In the genomic region with DNA sequence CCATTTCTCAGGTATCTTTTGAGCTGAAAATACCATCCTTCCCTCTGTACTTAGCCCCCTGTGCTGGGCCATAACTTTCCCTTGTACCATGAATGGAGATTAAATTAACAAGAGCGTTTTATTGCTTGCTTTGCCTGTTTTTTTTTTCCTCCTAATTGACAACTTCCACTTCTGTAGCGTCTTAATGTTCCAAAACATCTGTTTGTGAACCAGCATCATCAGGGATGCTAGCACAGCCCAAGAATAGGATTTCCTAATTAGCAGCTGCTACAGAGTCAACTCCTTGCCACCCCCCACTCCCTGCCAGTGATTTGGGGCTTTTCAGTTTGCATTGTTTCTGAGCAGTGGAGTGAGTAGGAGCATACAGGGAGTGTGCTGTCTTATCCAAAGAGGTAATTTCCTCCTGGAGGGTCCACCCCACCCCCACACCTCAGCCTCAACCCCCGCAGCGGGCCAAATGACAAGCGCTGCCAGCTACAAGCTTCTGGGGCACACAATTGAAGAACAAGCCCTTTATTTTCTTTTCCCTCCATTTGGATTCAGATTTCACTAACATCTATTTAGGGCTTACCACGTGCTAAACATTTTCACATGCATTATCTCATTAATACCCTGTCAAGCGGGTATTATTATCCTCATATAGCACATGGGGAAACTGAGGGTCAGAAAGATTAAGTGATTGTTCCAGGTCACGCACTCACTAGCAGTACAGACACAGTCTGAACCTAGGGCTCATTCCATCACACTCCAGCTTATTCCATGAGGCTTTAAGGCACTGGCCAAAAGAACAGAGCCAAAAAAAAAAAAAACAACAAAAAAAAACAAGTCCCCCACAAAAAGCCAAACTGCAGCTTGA, we compare ENCODE assay signal across 12 cellular contexts. TPM values are rescaled to one million over a fixed set of nuclear protein-coding genes. Genes with fewer than 3 reads are reported as not detected.
DNase-seq lines count a peak whose midpoint lies in the region; ATAC-seq and TF ChIP-seq lines count a peak whose summit lies in the region.
"Had no signal": no experiment of that assay in that cellular context is flagged by ENCODE, and none has a peak within 500 bp of the region (broad histone marks: within the 10 kb centered on the region; RNA-seq: fewer than 3 reads in every experiment).

No MANE protein-coding gene starts in this region.

- H3K4me1 Mint-ChIP-seq in Calu3 (ENCODE audit: low read depth, unreplicated experiment): no peaks in the 10 kb centered on the region

- peak overlapping the region; percentile 58 for H3K4me2 ChIP-seq in skeletal muscle satellite cell (ENCODE audit: low read length)

- H3K27me3 Mint-ChIP-seq in Calu3 (ENCODE audit: unreplicated experiment): peaks cover 43% of the 10 kb centered on the region
- H3K27me3 Mint-ChIP-seq: naive B cell had no signal

- H3K36me3 Mint-ChIP-seq in Calu3 (ENCODE audit: insufficient read depth, unreplicated experiment): no peaks in the 10 kb centered on the region
- H3K36me3 Mint-ChIP-seq: naive B cell had no signal

- no peaks in the 10 kb centered on the region for H3K27me3 ChIP-seq in HUES64 (ENCODE audit: insufficient read depth, low read length)
- no peaks in the 10 kb centered on the region for H3K27me3 ChIP-seq in skeletal muscle satellite cell (ENCODE audit: control insufficient read depth, insufficient read depth, low read length)

- H3K4me3 Mint-ChIP-seq in Calu3 (ENCODE audit: low read depth, unreplicated experiment): no peak overlapping the region
- H3K4me3 Mint-ChIP-seq: naive B cell had no signal

- TF ChIP-seq CTCF in Calu3 (IDR thresholded peaks at IDR 0.05; ENCODE audit: unreplicated experiment): no peak

- no TSS peak for BruUV-seq in Calu3 (replicated peaks; lab: Mats Ljungman, UMichigan)

- WGBS in HUES64: 34% methylated on average over 8 of the region's 8 CpGs

- H3K4me3 ChIP-seq in HUES64 (ENCODE audit: low read length) (peak overlapping the region; percentile 12; the same call in 1 of the 2 replicates), skeletal muscle satellite cell (ENCODE audit: low read length) (no peak overlapping the region)

- ATAC-seq in GM21526 (IDR thresholded peaks at IDR 0.05; ENCODE audit: low FRiP score, unreplicated experiment): no peak
- no peak for ATAC-seq in GM18870 (IDR thresholded peaks at IDR 0.05; ENCODE audit: unreplicated experiment)
- ATAC-seq: HCT116 had no signal

- H3K36me3 ChIP-seq in HUES64 (ENCODE audit: insufficient read depth, low read length): no peaks in the 10 kb centered on the region
- no peaks in the 10 kb centered on the region for H3K36me3 ChIP-seq in skeletal muscle satellite cell (ENCODE audit: insufficient read depth, low read length)

- H3K9me3 ChIP-seq in HUES64 (ENCODE audit: insufficient read depth, low read depth, low read length): peaks cover 12% of the 10 kb centered on the region; the same call in 1 of the 2 replicates
- H3K9me3 ChIP-seq in skeletal muscle satellite cell (replicated peaks; ENCODE audit: low read length): no peaks in the 10 kb centered on the region

- DNase-seq in astrocyte of the hippocampus (ENCODE audit: low read depth, low spot score) (peak; percentile 52), islet precursor cell (peak; percentile 37), Calu3 (no peak), SKM-1 (lab: John Stamatoyannopoulos, UW; ENCODE audit: unreplicated experiment) (no peak)
- DNase-seq: activated gamma-delta T cell, naive B cell had no signal

- no peak overlapping the region; the same call in 1 of the 2 replicates for H3K9ac ChIP-seq in HUES64 (ENCODE audit: low read depth, low read length)
- H3K9ac ChIP-seq in skeletal muscle satellite cell (ENCODE audit: low read depth, low read length): peak overlapping the region; percentile 4

- H3K9me3 Mint-ChIP-seq in Calu3 (ENCODE audit: low read depth, unreplicated experiment): peaks cover 3% of the 10 kb centered on the region

- intact Hi-C loops in Calu3 (cut with micrococcal nuclease; ENCODE audit: unreplicated experiment): no loop called here

- H3K4me1 ChIP-seq in HUES64 (ENCODE audit: insufficient read depth, low read length) (peaks cover 32% of the 10 kb centered on the region), skeletal muscle satellite cell (ENCODE audit: control insufficient read depth, insufficient read depth, low read length) (peaks cover 36% of the 10 kb centered on the region)

- no peak overlapping the region for H3K27ac Mint-ChIP-seq in Calu3 (ENCODE audit: unreplicated experiment)
- H3K27ac Mint-ChIP-seq: naive B cell had no signal

- H3K27ac ChIP-seq in HUES64 (ENCODE audit: low read depth, low read length): no peak overlapping the region
- H3K27ac ChIP-seq: epithelial cell of prostate had no signal

- CTCF ChIA-PET in Calu3 (lab: Charles Lee): interaction anchor here (0.6 to 1.1 kb wide), 3 partner anchors 110 to 161 kb away, joined by 3 to 6 read pairs (median 3); no protein-coding TSS in a partner anchor

RNA-seq across cellular contexts. Expression of a gene that starts 16.5 kb away (rescaled TPM):
- polyA plus RNA-seq in HUES64 (2013, experiment 1 of 2): 11.2 TPM
- 13.1 TPM for polyA plus RNA-seq in HUES64 (2013, experiment 2 of 2)
- total RNA-seq in skeletal muscle satellite cell (2012; rRNA removed): 12.4 and 21.6 TPM in 2 replicates
- total RNA-seq in Calu3 (2022): 0.51 and 0.97 TPM in 2 replicates

Comparison
In these comparisons a context has a peak if more than half of its experiments do, and no peak if none do; other contexts are left out.
1. DNase-seq: peak in astrocyte of the hippocampus (single experiment) and islet precursor cell (single experiment); none in Calu3 (single experiment) and SKM-1 (single experiment).